ENCODE assay signal across 14 cellular contexts in the genomic region with DNA sequence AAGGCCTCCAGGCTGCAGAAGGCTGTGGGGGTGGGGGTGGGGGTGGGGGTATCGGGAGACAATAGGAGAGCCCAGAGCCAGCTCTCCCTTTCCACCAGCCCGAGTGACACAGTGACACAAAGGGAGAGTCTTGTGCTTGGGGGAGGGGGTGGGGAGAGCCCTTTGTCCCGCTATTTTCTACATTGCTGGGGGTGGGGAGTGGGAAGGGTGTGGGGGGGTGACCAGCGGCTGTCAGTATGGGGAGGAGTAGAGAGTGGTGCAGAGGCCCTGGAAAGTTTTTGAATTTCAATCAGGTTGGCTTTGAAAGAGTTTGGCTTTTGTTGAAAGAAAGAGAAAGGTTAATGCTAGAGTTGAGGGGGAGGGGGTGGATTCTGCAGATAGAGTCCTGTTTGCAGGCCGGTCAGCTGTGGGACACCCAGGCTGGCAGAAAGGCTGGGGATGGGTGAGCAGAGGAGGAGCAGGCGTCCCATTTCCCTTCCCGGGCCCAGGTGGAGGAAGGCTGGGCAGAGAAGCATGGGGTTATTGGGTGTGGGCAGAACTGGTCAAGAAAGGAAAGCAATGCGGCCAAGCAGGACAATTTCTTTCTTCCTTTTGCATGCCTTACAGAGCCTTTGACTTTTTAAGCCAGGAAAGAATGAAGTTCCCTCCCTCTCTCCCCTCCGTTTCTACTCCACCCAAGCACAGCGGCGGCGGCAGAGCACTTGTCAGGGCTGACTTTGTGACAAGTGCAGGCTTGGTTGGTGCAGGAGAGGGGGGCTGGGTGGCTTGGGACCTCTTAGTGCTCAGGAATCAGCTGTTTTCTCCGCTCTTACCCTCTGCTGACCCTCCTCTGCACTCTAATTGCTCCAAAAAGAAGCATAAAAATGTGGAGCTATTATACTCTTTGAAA.
A peak's percentile ranks its signal among the peaks of the same experiment; 100 is the strongest.
DNase-seq lines count a peak whose midpoint lies in the region; ATAC-seq and TF ChIP-seq lines count a peak whose summit lies in the region.
"Had no signal": no experiment of that assay in that cellular context is flagged by ENCODE, and none has a peak within 500 bp of the region (broad histone marks: within the 10 kb centered on the region; RNA-seq: fewer than 3 reads in every experiment).

No MANE protein-coding gene starts in this region.

- intact Hi-C loops in left cardiac atrium (cut with DNase I): loop anchor here (5.0 to 10.0 kb wide), 4 partner anchors 96 to 284 kb away; a partner anchor contains a TSS
- intact Hi-C loops in sigmoid colon (cut with DNase I): loop anchor here (10.0 kb wide), 1 partner anchor 116 kb away; no protein-coding TSS in a partner anchor

- peak overlapping the region; percentile 19 for H3K4me3 ChIP-seq in WERI-Rb-1 (ENCODE audit: low read depth, low read length)
- peak overlapping the region; percentile 31 for H3K4me3 ChIP-seq in neural cell (ENCODE audit: low read length)
- no peak overlapping the region for H3K4me3 ChIP-seq in effector memory CD4-positive, alpha-beta T cell (ENCODE audit: insufficient read depth, low read depth, low read length, poor library complexity, severe bottlenecking)
- no peak overlapping the region for H3K4me3 ChIP-seq in sigmoid colon
- H3K4me3 ChIP-seq: adrenal gland, tibial artery had no signal

- H3K4me2 ChIP-seq in neural cell (ENCODE audit: low read length): no peak overlapping the region

- H3K27me3 Mint-ChIP-seq in T-helper 2 cell treated with Interferon-gamma antibody and Interleukin-4, amounts not matched to agents 5 μg/mL and 100 μg/mL, for 36 hours (ENCODE audit: low read depth): peaks cover 3% of the 10 kb centered on the region

- H3K9me2 ChIP-seq in neural cell (ENCODE audit: insufficient read depth, low read length): no peaks in the 10 kb centered on the region

- H3K36me3 Mint-ChIP-seq in T-helper 2 cell treated with Interferon-gamma antibody and Interleukin-4, amounts not matched to agents 5 μg/mL and 100 μg/mL, for 36 hours (ENCODE audit: low read depth): no peaks in the 10 kb centered on the region

- no peaks in the 10 kb centered on the region for H3K4me1 Mint-ChIP-seq in T-helper 2 cell treated with Interferon-gamma antibody and Interleukin-4, amounts not matched to agents 5 μg/mL and 100 μg/mL, for 36 hours (ENCODE audit: low read depth)

- H2AFZ ChIP-seq in neural cell (ENCODE audit: low read depth, low read length): no peak overlapping the region
- H2AFZ ChIP-seq: parathyroid adenoma had no signal

- H3K27ac ChIP-seq in WERI-Rb-1 (peak overlapping the region; percentile 79), neural cell (ENCODE audit: low read length) (no peak overlapping the region), sigmoid colon (no peak overlapping the region)
- no peak overlapping the region for H3K27ac ChIP-seq in effector memory CD4-positive, alpha-beta T cell (ENCODE audit: insufficient read depth, low read length, poor library complexity, severe bottlenecking)
- H3K27ac ChIP-seq: adrenal gland, parathyroid adenoma, tibial artery, VCaP had no signal

- H3K9me3 ChIP-seq in WERI-Rb-1 (ENCODE audit: severe bottlenecking) (no peaks in the 10 kb centered on the region), neural cell (ENCODE audit: low read length) (no peaks in the 10 kb centered on the region), sigmoid colon (no peaks in the 10 kb centered on the region)
- no peaks in the 10 kb centered on the region for H3K9me3 ChIP-seq in effector memory CD4-positive, alpha-beta T cell (ENCODE audit: control insufficient read depth, low read length)
- H3K9me3 ChIP-seq: adrenal gland, tibial artery had no signal

- no peaks in the 10 kb centered on the region for H4K20me1 ChIP-seq in neural cell (ENCODE audit: insufficient read depth)

- no peaks in the 10 kb centered on the region for H3K4me1 ChIP-seq in effector memory CD4-positive, alpha-beta T cell (ENCODE audit: control insufficient read depth, insufficient read depth, low read length, poor library complexity, severe bottlenecking)
- H3K4me1 ChIP-seq in sigmoid colon: peaks cover 0 to 13% (median 3%) of the 10 kb centered on the region in 4 donors
- H3K4me1 ChIP-seq: adrenal gland, parathyroid adenoma had no signal

- 56 to 71% methylated on average over 13 of the region's 13 CpGs for WGBS in sigmoid colon, 2 donors

- H3K27me3 ChIP-seq in WERI-Rb-1 (ENCODE audit: insufficient read depth, low read depth, severe bottlenecking) (no peaks in the 10 kb centered on the region), neural cell (ENCODE audit: insufficient read depth, low read depth, low read length) (no peaks in the 10 kb centered on the region), sigmoid colon (peaks cover 2 to 24% (median 4%) of the 10 kb centered on the region in 3 donors)
- no peaks in the 10 kb centered on the region for H3K27me3 ChIP-seq in effector memory CD4-positive, alpha-beta T cell (replicated peaks; ENCODE audit: control insufficient read depth, insufficient read depth, low read length, poor library complexity, severe bottlenecking)

- TF ChIP-seq CTCF in WERI-Rb-1 (IDR thresholded peaks at IDR 0.05; ENCODE audit: low read depth, low read length) (no peak), neural cell (IDR thresholded peaks at IDR 0.05; ENCODE audit: poor library complexity, severe bottlenecking) (no peak), sigmoid colon (IDR thresholded peaks at IDR 0.05) (no peak)

- H3F3A ChIP-seq in neural cell (ENCODE audit: insufficient read depth, low read length, poor library complexity, severe bottlenecking): no peaks in the 10 kb centered on the region

- H3K9me3 Mint-ChIP-seq in T-helper 2 cell treated with Interferon-gamma antibody and Interleukin-4, amounts not matched to agents 5 μg/mL and 100 μg/mL, for 36 hours: no peaks in the 10 kb centered on the region

- TF ChIP-seq EP300 in neural cell (conservative IDR thresholded peaks at IDR 0.05; ENCODE audit: poor library complexity, severe bottlenecking) (no peak), sigmoid colon (IDR thresholded peaks at IDR 0.05) (no peak)

- H3K4me3 Mint-ChIP-seq in T-helper 2 cell treated with Interferon-gamma antibody and Interleukin-4, amounts not matched to agents 5 μg/mL and 100 μg/mL, for 36 hours: no peak overlapping the region

- TF ChIP-seq RAD21 in neural cell (conservative IDR thresholded peaks at IDR 0.05): no peak

- no peak overlapping the region for H3K27ac Mint-ChIP-seq in T-helper 2 cell treated with Interferon-gamma antibody and Interleukin-4, amounts not matched to agents 5 μg/mL and 100 μg/mL, for 36 hours

- peak; percentile 25 to 43 for ATAC-seq in left cardiac atrium

- H3K36me3 ChIP-seq in WERI-Rb-1: no peaks in the 10 kb centered on the region
- H3K36me3 ChIP-seq in neural cell (ENCODE audit: insufficient read depth, low read length): no peaks in the 10 kb centered on the region
- no peaks in the 10 kb centered on the region for H3K36me3 ChIP-seq in effector memory CD4-positive, alpha-beta T cell (ENCODE audit: control insufficient read depth, insufficient read depth, low read length)
- H3K36me3 ChIP-seq in sigmoid colon: no peaks in the 10 kb centered on the region
- H3K36me3 ChIP-seq: adrenal gland, tibial artery had no signal

- no peaks in the 10 kb centered on the region for H3K79me2 ChIP-seq in neural cell (replicated peaks; ENCODE audit: insufficient read depth, low read length)
- H3K79me2 ChIP-seq: parathyroid adenoma had no signal

- TF ChIP-seq POLR2A in sigmoid colon (IDR thresholded peaks at IDR 0.05): no peak

- no peak overlapping the region for H3K9ac ChIP-seq in neural cell (ENCODE audit: low read length)
- H3K9ac ChIP-seq: parathyroid adenoma had no signal

- DNase-seq in C1 segment of cervical spinal cord (lab: John Stamatoyannopoulos, UW) (peak in 12 of 14 donors; percentile 43 to 93 (median 78)), WERI-Rb-1 (no peak), left cardiac atrium (no peak), sigmoid colon (no peak), SHP77 (lab: John Stamatoyannopoulos, UW) (no peak)
- no peak for DNase-seq in effector memory CD4-positive, alpha-beta T cell
- no peak for DNase-seq in T-helper 2 cell treated with Interferon-gamma antibody and Interleukin-4, amounts not matched to agents 5 μg/mL and 100 μg/mL, for 36 hours (ENCODE audit: low spot score)
- DNase-seq: activated CD8-positive, alpha-beta memory T cell treated with anti-CD3 and anti-CD28 coated beads, Interleukin-2, amount 50 U/mL, for 48 hours; adrenal gland; NCI-H510A; tibial artery had no signal

TF ChIP-seq in neural cell, 6 proteins besides CTCF, POLR2A, EP300 and RAD21:
- no peak for TF ChIP-seq TAF1 (IDR thresholded peaks at IDR 0.05; ENCODE audit: low read depth)

Comparison
In these comparisons a context has a peak if more than half of its experiments do, and no peak if none do; other contexts are left out.
1. DNase-seq: peak in C1 segment of cervical spinal cord (12 of 14); none in WERI-Rb-1 (single experiment), left cardiac atrium (single experiment), effector memory CD4-positive, alpha-beta T cell (0 of 3), T-helper 2 cell treated with Interferon-gamma antibody and Interleukin-4, amounts not matched to agents 5 μg/mL and 100 μg/mL, for 36 hours (single experiment), sigmoid colon (single experiment) and SHP77 (0 of 2).
2. H3K4me3 ChIP-seq: peak in WERI-Rb-1 (single experiment) and neural cell (single experiment); none in effector memory CD4-positive, alpha-beta T cell (single experiment) and sigmoid colon (0 of 4).